ENCODE assay signal across 16 cellular contexts in genomic region chr10:116721991-116722392, GRCh38. TPM values are rescaled to one million over a fixed set of nuclear protein-coding genes. Genes with fewer than 3 reads are reported as not detected.
DNase-seq lines count a peak whose midpoint lies in the region; FAIRE-seq and TF ChIP-seq lines count a peak whose summit lies in the region.
"Had no signal": no experiment of that assay in that cellular context is flagged by ENCODE, and none has a peak within 500 bp of the region (broad histone marks: within the 10 kb centered on the region; RNA-seq: fewer than 3 reads in every experiment).

No MANE protein-coding gene starts in this region.

- H3K9me3 Mint-ChIP-seq in neural progenitor cell: no peaks in the 10 kb centered on the region
- H3K9me3 Mint-ChIP-seq: activated B cell treated with CpG ODN at 0.5 μM for 24 hours; activated naive CD4-positive, alpha-beta T cell treated with anti-CD3 and anti-CD28 coated beads, Interleukin-2, amount 10 ng/mL, durations not matched to agents 7 days and 5 days; effector memory CD8-positive, alpha-beta T cell had no signal

- intact Hi-C loops in stomach (cut with DNase I; ENCODE audit: low total_unique reads): no loop called here

- FAIRE-seq in GM19239 (lab: Jason Lieb, UNC): no peak
- FAIRE-seq: GM18507 had no signal

- TF ChIP-seq CTCF in AG04450 (IDR thresholded peaks at IDR 0.05; ENCODE audit: low read depth, low read length): no peak
- no peak for TF ChIP-seq CTCF in epithelial cell of proximal tubule (conservative IDR thresholded peaks at IDR 0.05; ENCODE audit: low read depth, low read length)
- no peak for TF ChIP-seq CTCF in neural progenitor cell (IDR thresholded peaks at IDR 0.05)
- TF ChIP-seq CTCF in stomach (IDR thresholded peaks at IDR 0.05): no peak

- H3K36me3 Mint-ChIP-seq in neural progenitor cell: no peaks in the 10 kb centered on the region
- H3K36me3 Mint-ChIP-seq: activated naive CD4-positive, alpha-beta T cell treated with anti-CD3 and anti-CD28 coated beads, Interleukin-2, amount 10 ng/mL, durations not matched to agents 7 days and 5 days had no signal

- no peak overlapping the region for H3K9ac ChIP-seq in neural progenitor cell

- CTCF ChIA-PET in AG04450 (lab: Charles Lee): interaction anchor here (2.4 kb wide), 1 partner anchor 66 kb away, joined by 13 read pairs; no protein-coding TSS in a partner anchor

- POLR2A ChIA-PET in AG04450 (lab: Yijun Ruan, JAX): interaction anchor here (1.0 to 1.4 kb wide), 2 partner anchors 15 to 34 kb away, joined by 3 to 4 read pairs; no protein-coding TSS in a partner anchor

- peaks cover 15% of the 10 kb centered on the region for H3F3A ChIP-seq in neural progenitor cell (ENCODE audit: low read depth)

- no peak for TF ChIP-seq EP300 in stomach (IDR thresholded peaks at IDR 0.05)

- H3K9me3 ChIP-seq in AG04450 (ENCODE audit: control insufficient read depth, insufficient read depth, low read length): no peaks in the 10 kb centered on the region
- no peaks in the 10 kb centered on the region for H3K9me3 ChIP-seq in neural progenitor cell (ENCODE audit: low read depth)
- H3K9me3 ChIP-seq in stomach: no peaks in the 10 kb centered on the region
- H3K9me3 ChIP-seq: thyroid gland had no signal

- H3K4me3 Mint-ChIP-seq in neural progenitor cell: no peak overlapping the region
- H3K4me3 Mint-ChIP-seq: activated B cell treated with CpG ODN at 0.5 μM for 24 hours; activated naive CD4-positive, alpha-beta T cell treated with anti-CD3 and anti-CD28 coated beads, Interleukin-2, amount 10 ng/mL, durations not matched to agents 7 days and 5 days; effector memory CD8-positive, alpha-beta T cell had no signal

- peaks cover 28% of the 10 kb centered on the region for H3K4me1 Mint-ChIP-seq in neural progenitor cell
- H3K4me1 Mint-ChIP-seq: activated B cell treated with CpG ODN at 0.5 μM for 24 hours had no signal

- H3K4me1 ChIP-seq in neural progenitor cell (peaks cover 17% of the 10 kb centered on the region), stomach (peaks cover 0 to 11% (median 2%) of the 10 kb centered on the region in 4 donors)
- H3K4me1 ChIP-seq: foreskin keratinocyte had no signal

- H3K4me2 ChIP-seq in neural progenitor cell: peak overlapping the region; percentile 40

- 41 to 63% (median 62%) methylated on average over 7 to 11 of the region's 11 CpGs for WGBS in stomach, 5 donors

- H3K27me3 Mint-ChIP-seq in neural progenitor cell (ENCODE audit: insufficient read depth, low read depth): peaks cover 3% of the 10 kb centered on the region
- H3K27me3 Mint-ChIP-seq: activated B cell treated with CpG ODN at 0.5 μM for 24 hours had no signal

- H2AFZ ChIP-seq in neural progenitor cell (replicated peaks): no peak overlapping the region

- no peaks in the 10 kb centered on the region for H4K20me1 ChIP-seq in neural progenitor cell (ENCODE audit: low read depth)

- H3K36me3 ChIP-seq in neural progenitor cell: no peaks in the 10 kb centered on the region
- H3K36me3 ChIP-seq in stomach: no peaks in the 10 kb centered on the region
- H3K36me3 ChIP-seq: cardiac muscle cell, thyroid gland had no signal

- H3K4me3 ChIP-seq in AG04450 (ENCODE audit: low read depth, low read length): no peak overlapping the region
- peak overlapping the region; percentile 13 for H3K4me3 ChIP-seq in epithelial cell of proximal tubule (ENCODE audit: low read depth, low read length)
- no peak overlapping the region for H3K4me3 ChIP-seq in neural progenitor cell
- no peak overlapping the region for H3K4me3 ChIP-seq in stomach
- H3K4me3 ChIP-seq: cardiac muscle cell, thyroid gland had no signal

- DNase-seq in AG04450 (ENCODE audit: low read depth, low spot score): no peak
- DNase-seq in M059J (ENCODE audit: low read depth): peak; percentile 25
- peak; percentile 61 for DNase-seq in epithelial cell of proximal tubule (ENCODE audit: low read depth)
- peak; percentile 60 for DNase-seq in neural progenitor cell (ENCODE audit: low spot score)
- no peak for DNase-seq in stimulated activated naive CD4-positive, alpha-beta T cell (lab: John Stamatoyannopoulos, UW)
- no peak for DNase-seq in COR-L47 (lab: John Stamatoyannopoulos, UW)
- DNase-seq in stomach: no peak
- DNase-seq in GM19239 (ENCODE audit: insufficient read length, low spot score): no peak
- DNase-seq: activated B cell treated with CpG ODN at 0.5 μM for 24 hours; activated naive CD4-positive, alpha-beta T cell treated with anti-CD3 and anti-CD28 coated beads, Interleukin-2, amount 10 ng/mL, durations not matched to agents 7 days and 5 days; effector memory CD8-positive, alpha-beta T cell; foreskin keratinocyte; midbrain had no signal

- H3K79me2 ChIP-seq in neural progenitor cell (ENCODE audit: low read depth): no peaks in the 10 kb centered on the region

- H3K27me3 ChIP-seq in AG04450 (ENCODE audit: control insufficient read depth, insufficient read depth, low read length): no peaks in the 10 kb centered on the region
- no peaks in the 10 kb centered on the region for H3K27me3 ChIP-seq in neural progenitor cell
- peaks cover 0 to 7% (median 0%) of the 10 kb centered on the region in 3 donors for H3K27me3 ChIP-seq in stomach
- H3K27me3 ChIP-seq: cardiac muscle cell, foreskin keratinocyte, thyroid gland had no signal

- peak overlapping the region; percentile 86 for H3K27ac Mint-ChIP-seq in neural progenitor cell
- H3K27ac Mint-ChIP-seq: activated B cell treated with CpG ODN at 0.5 μM for 24 hours; activated naive CD4-positive, alpha-beta T cell treated with anti-CD3 and anti-CD28 coated beads, Interleukin-2, amount 10 ng/mL, durations not matched to agents 7 days and 5 days; effector memory CD8-positive, alpha-beta T cell had no signal

- no peak for TF ChIP-seq POLR2A in stomach (IDR thresholded peaks at IDR 0.05)

- H3K27ac ChIP-seq in AG04450 (ENCODE audit: low read depth, low read length) (peak overlapping the region; percentile 68), neural progenitor cell (no peak overlapping the region), stomach (no peak overlapping the region)
- H3K27ac ChIP-seq: cardiac muscle cell, foreskin keratinocyte, thyroid gland had no signal

RNA-seq across cellular contexts. Expression of gene HSPA12A, which starts 20.4 kb away (rescaled TPM):
- 20.0 and 20.5 TPM in 2 replicates for polyA plus RNA-seq in AG04450 (2011; rRNA removed)
- 27.4 and 30.3 TPM in 2 replicates for polyA minus RNA-seq in AG04450 (2011; rRNA and poly(A)+ RNA removed)
- 0.59 and 4.7 TPM in 2 replicates for total RNA-seq in M059J (2014; rRNA removed; shearing (Covaris generic))
- 8.9 and 13.0 TPM in 2 replicates for total RNA-seq in epithelial cell of proximal tubule
- total RNA-seq in neural progenitor cell (ENCODE audit: low replicate concordance): 5.3 and 5.6 TPM in 2 replicates
- total RNA-seq in stomach: 10 to 100 TPM in 2 of 5 donors, 1 to 10 TPM in 3; 2.9 to 25.5 (median 6.1) TPM
- polyA plus RNA-seq in stomach: 1 to 10 TPM; 2.0 to 2.7 (median 2.4) TPM

Comparison
In these comparisons a context has a peak if more than half of its experiments do, and no peak if none do; other contexts are left out.
1. DNase-seq: peak in M059J (single experiment), epithelial cell of proximal tubule (single experiment) and neural progenitor cell (single experiment); none in AG04450 (single experiment), stimulated activated naive CD4-positive, alpha-beta T cell (0 of 6), COR-L47 (single experiment), stomach (single experiment) and GM19239 (single experiment).